ENCODE assay signal across 20 cellular contexts in the genomic region with DNA sequence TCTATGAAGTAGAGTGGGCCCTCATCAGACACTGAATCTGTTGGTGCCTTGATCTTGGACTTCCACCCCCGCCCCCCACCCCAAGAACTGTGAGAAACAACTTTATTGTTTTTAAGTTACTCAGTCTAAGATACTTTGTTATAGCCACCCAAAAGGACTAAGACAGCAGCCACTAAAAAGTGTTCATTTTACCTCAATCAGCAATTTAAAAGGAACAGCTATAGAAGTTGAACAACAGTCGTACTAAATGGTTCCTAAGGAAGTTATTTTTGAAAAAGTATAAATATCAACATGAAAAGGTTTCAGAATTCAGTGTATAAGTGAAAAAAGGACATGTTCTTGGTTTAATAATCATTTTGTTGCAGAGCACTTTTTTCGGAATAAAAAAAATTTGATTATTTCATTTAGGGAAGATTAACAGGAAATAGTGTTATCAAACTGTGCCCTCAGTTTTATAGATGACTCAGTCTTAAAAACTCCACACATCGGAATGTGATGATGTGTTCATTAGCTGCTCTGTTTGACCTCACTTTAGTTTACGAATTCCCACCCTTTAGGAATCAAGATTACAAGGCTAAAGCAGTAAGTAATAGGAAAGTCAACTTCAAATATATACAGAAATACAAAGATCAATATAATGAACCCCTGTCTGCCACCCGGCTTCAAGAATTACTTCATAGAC.
DNase-seq lines count a peak whose midpoint lies in the region; ATAC-seq and TF ChIP-seq lines count a peak whose summit lies in the region.
"Had no signal": no experiment of that assay in that cellular context is flagged by ENCODE, and none has a peak within 500 bp of the region (broad histone marks: within the 10 kb centered on the region; RNA-seq: fewer than 3 reads in every experiment).

No MANE protein-coding gene starts in this region.

- no peaks in the 10 kb centered on the region for H4K20me1 ChIP-seq in mammary epithelial cell (ENCODE audit: insufficient read depth, low read length)

- no TSS peak for BruUV-seq in mammary epithelial cell (replicated peaks; lab: Mats Ljungman, UMichigan)

- WGBS in mammary epithelial cell (ENCODE audit: low coverage, missing lambda C conversion rate), result 75% methylated on average over 5 of the region's 6 CpGs

- H3K79me2 ChIP-seq in mammary epithelial cell (ENCODE audit: insufficient read depth, low read length), result peaks cover 28% of the 10 kb centered on the region

- H3K9ac ChIP-seq in mammary epithelial cell (ENCODE audit: insufficient read depth, low read length), result no peak overlapping the region

- H3K27me3 Mint-ChIP-seq in stimulated activated naive CD8-positive, alpha-beta T cell treated with anti-CD3 and anti-CD28 coated beads, Interleukin-15, amount 100 ng/mL, for 72 hours, result no peaks in the 10 kb centered on the region
- H3K27me3 Mint-ChIP-seq: CD8-positive, alpha-beta memory T cell; naive thymus-derived CD4-positive, alpha-beta T cell had no signal

- peaks cover 4% of the 10 kb centered on the region for H3K36me3 ChIP-seq in mammary epithelial cell (ENCODE audit: insufficient read depth, low read length)
- H3K36me3 ChIP-seq in breast epithelium, result no peaks in the 10 kb centered on the region
- H3K36me3 ChIP-seq in kidney epithelial cell (ENCODE audit: control insufficient read depth, insufficient read depth, low read length), result no peaks in the 10 kb centered on the region
- H3K36me3 ChIP-seq: right lobe of liver had no signal

- in situ Hi-C loops in mammary epithelial cell (cut with MboI; ENCODE audit: low sequenced_read_pairs in 2 of 2), result no loop called here

- no peak overlapping the region for H3K27ac Mint-ChIP-seq in stimulated activated naive CD8-positive, alpha-beta T cell treated with anti-CD3 and anti-CD28 coated beads, Interleukin-15, amount 100 ng/mL, for 72 hours
- H3K27ac Mint-ChIP-seq: GM23338; naive thymus-derived CD4-positive, alpha-beta T cell had no signal

- no peak overlapping the region for H3K4me3 Mint-ChIP-seq in stimulated activated naive CD8-positive, alpha-beta T cell treated with anti-CD3 and anti-CD28 coated beads, Interleukin-15, amount 100 ng/mL, for 72 hours
- H3K4me3 Mint-ChIP-seq: CD8-positive, alpha-beta memory T cell; GM23338; naive thymus-derived CD4-positive, alpha-beta T cell had no signal

- H3K9me3 ChIP-seq in mammary epithelial cell (replicated peaks; ENCODE audit: insufficient read depth, low read length) (no peaks in the 10 kb centered on the region), breast epithelium (peaks cover 0 to 5% of the 10 kb centered on the region in 2 donors)
- H3K9me3 ChIP-seq: right lobe of liver had no signal

- no peaks in the 10 kb centered on the region for H3K27me3 ChIP-seq in mammary epithelial cell (ENCODE audit: insufficient read depth, low read length)
- H3K27me3 ChIP-seq in breast epithelium, result no peaks in the 10 kb centered on the region
- H3K27me3 ChIP-seq in kidney epithelial cell (ENCODE audit: control insufficient read depth, insufficient read depth, low read length), result no peaks in the 10 kb centered on the region
- H3K27me3 ChIP-seq: right lobe of liver had no signal

- no peak overlapping the region for H3K4me2 ChIP-seq in mammary epithelial cell (ENCODE audit: insufficient read depth, low read depth, low read length)
- H3K4me2 ChIP-seq: GM23338 had no signal

- TF ChIP-seq CTCF in mammary epithelial cell (conservative IDR thresholded peaks at IDR 0.05 in 1 of 2, IDR thresholded peaks at IDR 0.05 in 1 of 2; ENCODE audit: extremely low read depth in 1 of 2, insufficient read depth in 1 of 2, low read depth in 1 of 2, low read length in 2 of 2) (no peak), breast epithelium (IDR thresholded peaks at IDR 0.05) (no peak), cardiac fibroblast (IDR thresholded peaks at IDR 0.05; ENCODE audit: low read depth, low read length) (no peak), kidney epithelial cell (IDR thresholded peaks at IDR 0.05; ENCODE audit: insufficient read depth, low read length, poor library complexity, severe bottlenecking) (no peak)

- no peak overlapping the region for H3K4me3 ChIP-seq in mammary epithelial cell (replicated peaks in 1 of 3; ENCODE audit: insufficient read depth in 1 of 3, low read depth in 2 of 3, low read length in 3 of 3)
- H3K4me3 ChIP-seq in breast epithelium, result no peak overlapping the region
- no peak overlapping the region for H3K4me3 ChIP-seq in cardiac fibroblast (replicated peaks in 1 of 2; ENCODE audit: low read depth in 2 of 2, low read length in 2 of 2)
- H3K4me3 ChIP-seq in kidney epithelial cell (ENCODE audit: low read depth, low read length), result no peak overlapping the region
- H3K4me3 ChIP-seq: GM23338, right lobe of liver had no signal

- CTCF ChIA-PET in mammary epithelial cell (lab: Charles Lee; ENCODE audit: low non-redundant PET), result no interaction called here

- ATAC-seq in HG02973 (IDR thresholded peaks at IDR 0.05; ENCODE audit: unreplicated experiment), result no peak
- ATAC-seq in stimulated activated naive CD8-positive, alpha-beta T cell treated with anti-CD3 and anti-CD28 coated beads, Interleukin-15, amount 100 ng/mL, for 72 hours, result no peak
- ATAC-seq: GM23338; left colon; naive thymus-derived CD4-positive, alpha-beta T cell had no signal

- H3K9me3 Mint-ChIP-seq in stimulated activated naive CD8-positive, alpha-beta T cell treated with anti-CD3 and anti-CD28 coated beads, Interleukin-15, amount 100 ng/mL, for 72 hours, result peaks cover 22 to 37% of the 10 kb centered on the region in 2 donors
- H3K9me3 Mint-ChIP-seq: GM23338 had no signal

- no peak for TF ChIP-seq POLR2A in breast epithelium (IDR thresholded peaks at IDR 0.05)

- H3K4me1 ChIP-seq in mammary epithelial cell (ENCODE audit: insufficient read depth, low read length) (peaks cover 8% of the 10 kb centered on the region), breast epithelium (no peaks in the 10 kb centered on the region)
- H3K4me1 ChIP-seq: right lobe of liver had no signal

- dilution Hi-C loops in mammary epithelial cell (cut with HindIII; ENCODE audit: low sequenced_read_pairs), result no loop called here

- peak overlapping the region; percentile 55 for H3K27ac ChIP-seq in mammary epithelial cell (ENCODE audit: insufficient read depth, low read depth, low read length)
- H3K27ac ChIP-seq in breast epithelium, result no peak overlapping the region
- H3K27ac ChIP-seq: right lobe of liver had no signal

- peak; percentile 32 for DNase-seq in mammary epithelial cell
- no peak for DNase-seq in breast epithelium (ENCODE audit: low spot score in 2 of 2)
- peak; percentile 53 to 72 for DNase-seq in cardiac fibroblast (ENCODE audit: low read depth in 2 of 2)
- peak; percentile 34 for DNase-seq in kidney epithelial cell (ENCODE audit: low read depth)
- DNase-seq in stimulated activated naive CD8-positive, alpha-beta T cell treated with anti-CD3 and anti-CD28 coated beads, Interleukin-15, amount 100 ng/mL, for 72 hours, result no peak
- DNase-seq in NCI-H748 (lab: John Stamatoyannopoulos, UW; ENCODE audit: unreplicated experiment), result no peak
- no peak for DNase-seq in NCI-H1417 (lab: John Stamatoyannopoulos, UW)
- DNase-seq: 8988T; activated T-cell treated with anti-CD3 and anti-CD28 coated beads, Interleukin-2, amount 50 U/mL, for 48 hours; CD8-positive, alpha-beta memory T cell; effector CD4-positive, alpha-beta T cell; head of caudate nucleus; left colon; naive thymus-derived CD4-positive, alpha-beta T cell; NCI-H2081; right lobe of liver; SHP77; stimulated activated naive CD4-positive, alpha-beta T cell treated with Interleukin-2 at 50 U/mL for 16 hours had no signal

- peaks cover 6% of the 10 kb centered on the region for H3K4me1 Mint-ChIP-seq in stimulated activated naive CD8-positive, alpha-beta T cell treated with anti-CD3 and anti-CD28 coated beads, Interleukin-15, amount 100 ng/mL, for 72 hours
- H3K4me1 Mint-ChIP-seq: GM23338 had no signal

- intact Hi-C loops in mammary epithelial cell (cut with micrococcal nuclease), result no loop called here
- intact Hi-C loops in breast epithelium (cut with DNase I; ENCODE audit: low total_unique reads), result no loop called here

- no peak overlapping the region for H2AFZ ChIP-seq in mammary epithelial cell (ENCODE audit: low read depth, low read length)
- H2AFZ ChIP-seq: GM23338 had no signal

Comparison
In these comparisons a context has a peak if more than half of its experiments do, and no peak if none do; other contexts are left out.
1. DNase-seq: peak in mammary epithelial cell (single experiment), cardiac fibroblast (2 of 2) and kidney epithelial cell (single experiment); none in breast epithelium (0 of 2), stimulated activated naive CD8-positive, alpha-beta T cell treated with anti-CD3 and anti-CD28 coated beads, Interleukin-15, amount 100 ng/mL, for 72 hours (0 of 2), NCI-H748 (single experiment) and NCI-H1417 (0 of 3).